In genomic region chr2:152555048-152555447, GRCh38 we compare ENCODE assay signal across 13 cellular contexts.
DNase-seq lines count a peak whose midpoint lies in the region; ATAC-seq, FAIRE-seq and TF ChIP-seq lines count a peak whose summit lies in the region.
"Had no signal": no experiment of that assay in that cellular context is flagged by ENCODE, and none has a peak within 500 bp of the region (broad histone marks: within the 10 kb centered on the region; RNA-seq: fewer than 3 reads in every experiment).

No MANE protein-coding gene starts in this region.

- H3K36me3 ChIP-seq in BE2C (no peaks in the 10 kb centered on the region), IMR-90 (ENCODE audit: control insufficient read depth, insufficient read depth, low read length) (no peaks in the 10 kb centered on the region), K562 (ENCODE audit: control insufficient read depth, insufficient read depth, low read length) (no peaks in the 10 kb centered on the region)
- H3K36me3 ChIP-seq: thyroid gland had no signal

- H3K4me2 ChIP-seq in IMR-90 (ENCODE audit: low read depth, low read length) = no peak overlapping the region
- no peak overlapping the region for H3K4me2 ChIP-seq in K562 (ENCODE audit: insufficient read depth, low read length)

- no peak overlapping the region for H2BK20ac ChIP-seq in IMR-90 (ENCODE audit: low read depth, low read length)

- no peak overlapping the region for H4K8ac ChIP-seq in IMR-90 (ENCODE audit: low read depth in 2 of 2, low read length in 2 of 2)

- H3K79me1 ChIP-seq in IMR-90 (ENCODE audit: low read depth in 1 of 2, low read length in 2 of 2) = no peaks in the 10 kb centered on the region

- H2AK9ac ChIP-seq in IMR-90 (replicated peaks; ENCODE audit: low read depth, low read length, poor library complexity) = no peak overlapping the region

- intact Hi-C loops in IMR-90 (cut with micrococcal nuclease) (loop anchor here (10.0 kb wide), 1 partner anchor 70 kb away; no protein-coding TSS in a partner anchor), K562 (cut with micrococcal nuclease) (no loop called here)

- WGBS in IMR-90 (ENCODE audit: extremely low coverage in 2 of 2, insufficient read length in 1 of 2), 2 experiments = no CpG with 5 or more reads among the region's 2 CpGs
- 0% methylated on average over 2 of the region's 2 CpGs for WGBS in K562 (ENCODE audit: insufficient coverage, low coverage, missing lambda C conversion rate)

- H3K9me3 ChIP-seq in BE2C (no peaks in the 10 kb centered on the region), IMR-90 (ENCODE audit: control insufficient read depth, insufficient read depth, low read length) (no peaks in the 10 kb centered on the region), K562 (replicated peaks; ENCODE audit: control insufficient read depth, insufficient read depth, low read depth, low read length) (no peaks in the 10 kb centered on the region)
- H3K9me3 ChIP-seq: thyroid gland had no signal

- H3K27me3 ChIP-seq in BE2C = no peaks in the 10 kb centered on the region
- H3K27me3 ChIP-seq in IMR-90 (ENCODE audit: control insufficient read depth, insufficient read depth, low read length) = no peaks in the 10 kb centered on the region
- H3K27me3 ChIP-seq in K562 (ENCODE audit: control insufficient read depth in 2 of 2, insufficient read depth in 2 of 2, low read length in 2 of 2) = peaks cover 0 to 2% of the 10 kb centered on the region in 2 experiments; a peak in 2 of 5 replicates
- H3K27me3 ChIP-seq: thyroid gland had no signal

- no peak overlapping the region for H3K56ac ChIP-seq in IMR-90 (ENCODE audit: extremely low read depth, insufficient read depth, low read length)

- in situ Hi-C loops in IMR-90 (cut with MboI; ENCODE audit: low sequenced_read_pairs) (no loop called here), K562 (cut with MboI) (no loop called here)

- H3K18ac ChIP-seq in IMR-90 (ENCODE audit: low read depth, low read length) = no peak overlapping the region

- H3K9ac ChIP-seq in IMR-90 (ENCODE audit: low read depth, low read length) (no peak overlapping the region), K562 (ENCODE audit: insufficient read depth in 1 of 2, low read depth in 2 of 2, low read length in 2 of 2) (no peak overlapping the region)

- H2BK120ac ChIP-seq in IMR-90 (ENCODE audit: low read depth, low read length) = no peak overlapping the region

- no peak overlapping the region for H4K5ac ChIP-seq in IMR-90 (ENCODE audit: low read depth, low read length)

- POLR2A ChIA-PET in IMR-90 (lab: Charles Lee; ENCODE audit: unreplicated experiment) = no interaction called here
- POLR2A ChIA-PET in K562 (lab: Yijun Ruan, JAX) = no interaction called here

- H4K20me1 ChIP-seq in IMR-90 (ENCODE audit: insufficient read depth, low read length) (no peaks in the 10 kb centered on the region), K562 (replicated peaks; ENCODE audit: control insufficient read depth, insufficient read depth, low read length) (no peaks in the 10 kb centered on the region)

- CTCF ChIA-PET in IMR-90 (lab: Yijun Ruan, JAX) (no interaction called here), K562 (lab: Yijun Ruan, JAX; ENCODE audit: low intra/inter-chr PET ratio) (no interaction called here)

- no peaks in the 10 kb centered on the region for H3K79me2 ChIP-seq in K562 (ENCODE audit: control insufficient read depth, insufficient read depth, low read length)

- TF ChIP-seq EP300 in K562 (IDR thresholded peaks at IDR 0.05; ENCODE audit: low read length) = no peak

- TF ChIP-seq POLR2A in IMR-90 (IDR thresholded peaks at IDR 0.05; ENCODE audit: low read depth, low read length) (no peak), K562 (conservative IDR thresholded peaks at IDR 0.05) (no peak)

- peak; percentile 37 for TF ChIP-seq CTCF in BE2C (IDR thresholded peaks at IDR 0.05; ENCODE audit: low read depth, low read length)
- 0 out of 2 replicates have a peak, but pooled peaks have one; percentile 22 for TF ChIP-seq CTCF in IMR-90 (conservative IDR thresholded peaks at IDR 0.05; ENCODE audit: low read depth, low read length)
- peak in 2 of 3 experiments; percentile 11 to 18; a peak in 2 of 6 replicates for TF ChIP-seq CTCF in K562 (IDR thresholded peaks at IDR 0.05 in 2 of 3, conservative IDR thresholded peaks at IDR 0.05 in 1 of 3; ENCODE audit: insufficient read depth in 2 of 3, low read depth in 1 of 3, low read length in 3 of 3)
- TF ChIP-seq CTCF in GM20000 (IDR thresholded peaks at IDR 0.05; ENCODE audit: extremely low read depth, missing control alignments) = no peak

- H3K9me1 ChIP-seq in IMR-90 (ENCODE audit: insufficient read depth, low read length) (peaks cover 3% of the 10 kb centered on the region; the same call in 1 of the 2 replicates), K562 (ENCODE audit: control insufficient read depth, insufficient read depth, low read length) (no peaks in the 10 kb centered on the region)

- ATAC-seq in IMR-90 (ENCODE audit: low read depth) = no peak
- no peak for ATAC-seq in K562
- ATAC-seq in GM18870 (IDR thresholded peaks at IDR 0.05; ENCODE audit: unreplicated experiment) = no peak
- ATAC-seq: right cardiac atrium had no signal

- no peak overlapping the region for H2AFZ ChIP-seq in IMR-90 (replicated peaks; ENCODE audit: low read length, poor library complexity)
- H2AFZ ChIP-seq in K562 (ENCODE audit: low read depth, low read length) = no peak overlapping the region

- no peak overlapping the region for H2AK5ac ChIP-seq in IMR-90 (ENCODE audit: low read depth, low read length)

- H2BK5ac ChIP-seq in IMR-90 (ENCODE audit: low read depth, low read length, poor library complexity, severe bottlenecking) = no peak overlapping the region

- H3K4me3 ChIP-seq in BE2C (ENCODE audit: low read depth, low read length) = no peak overlapping the region
- H3K4me3 ChIP-seq in IMR-90 (ENCODE audit: insufficient read depth, low read depth, low read length) = no peak overlapping the region
- H3K4me3 ChIP-seq in K562 = no peak overlapping the region
- H3K4me3 ChIP-seq: thyroid gland had no signal

- H2BK15ac ChIP-seq in IMR-90 (ENCODE audit: low read depth, low read length) = no peak overlapping the region

- H3K4me1 ChIP-seq in BE2C (no peaks in the 10 kb centered on the region), IMR-90 (ENCODE audit: control insufficient read depth, insufficient read depth, low read length) (peaks cover 2% of the 10 kb centered on the region), K562 (replicated peaks in 1 of 2; ENCODE audit: control insufficient read depth in 2 of 2, insufficient read depth in 2 of 2, low read length in 2 of 2) (no peaks in the 10 kb centered on the region)

- H3K23ac ChIP-seq in IMR-90 (ENCODE audit: low read depth, low read length) = no peak overlapping the region

- dilution Hi-C loops in IMR-90 (cut with HindIII; ENCODE audit: low sequenced_read_pairs, unreplicated experiment) = no loop called here

- FAIRE-seq in K562 (lab: Jason Lieb, UNC) = no peak

- TF ChIP-seq RAD21 in IMR-90 (IDR thresholded peaks at IDR 0.05; ENCODE audit: low read length) = peak; percentile 31; the same call in 1 of the 2 replicates
- TF ChIP-seq RAD21 in K562 (CRISPR knock-in tag; conservative IDR thresholded peaks at IDR 0.05 in 1 of 2, IDR thresholded peaks at IDR 0.05 in 1 of 2) = 0 out of 4 replicates have a peak, but pooled peaks of 1 of the 2 experiments have one; percentile 11

- no peak overlapping the region for H3K27ac ChIP-seq in IMR-90 (ENCODE audit: insufficient read depth, low read length)
- no peak overlapping the region for H3K27ac ChIP-seq in K562 (ENCODE audit: extremely low read depth, low read depth, low read length)
- H3K27ac ChIP-seq: thyroid gland had no signal

- BruUV-seq in IMR-90 (replicated peaks; lab: Mats Ljungman, UMichigan) = no TSS peak
- no TSS peak for BruUV-seq in K562 (replicated peaks; lab: Mats Ljungman, UMichigan)

- no peak overlapping the region for H3K14ac ChIP-seq in IMR-90 (replicated peaks; ENCODE audit: low read depth, low read length)

- no peak overlapping the region for H4K91ac ChIP-seq in IMR-90 (ENCODE audit: insufficient read depth, low read depth, low read length)

- no peak overlapping the region for H3K4ac ChIP-seq in IMR-90 (ENCODE audit: low read depth, low read length)

- DNase-seq in BE2C = no peak
- DNase-seq in IMR-90 = no peak
- DNase-seq in K562 (ENCODE audit: extremely low read depth in 1 of 4, low spot score in 3 of 4) = no peak
- peak; percentile 17 to 54 for DNase-seq in lung microvascular endothelial cell (ENCODE audit: low read depth in 2 of 2)
- DNase-seq in GM20000 (ENCODE audit: low spot score) = no peak
- no peak for DNase-seq in stimulated activated CD4-positive, alpha-beta T cell treated with anti-CD3 and anti-CD28 coated beads, Interleukin-12 subunit alpha, Interleukin-12 subunit beta, amount 100 ng/mL, for 4 hours
- no peak for DNase-seq in DMS53 treated with DMSO at 0.1 percent for 48 hours (lab: John Stamatoyannopoulos, UW; ENCODE audit: unreplicated experiment)
- DNase-seq: activated CD4-positive, alpha-beta T cell treated with anti-CD3 and anti-CD28 coated beads for 4 hours; activated gamma-delta T cell treated with Interleukin-2 at 50 U/mL for 16 hours; NCI-H526 treated with DMSO at 0.1 percent for 48 hours; right cardiac atrium; thyroid gland had no signal

TF ChIP-seq in IMR-90, 13 proteins besides CTCF, POLR2A, EP300 and RAD21 (continues in another document):
- no peak for TF ChIP-seq BHLHE40 (IDR thresholded peaks at IDR 0.05; ENCODE audit: low read depth, low read length)
- no peak for TF ChIP-seq FOS (IDR thresholded peaks at IDR 0.05; ENCODE audit: low read depth, low read length)
- no peak for TF ChIP-seq CHD1 (IDR thresholded peaks at IDR 0.05; ENCODE audit: low read depth, low read length)
- TF ChIP-seq RFX5 (IDR thresholded peaks at IDR 0.05; ENCODE audit: low read depth, low read length) = no peak
- 0 out of 2 replicates have a peak, but pooled peaks have one; percentile 14 for TF ChIP-seq CEBPB (IDR thresholded peaks at IDR 0.05; ENCODE audit: low read depth, low read length)
- no peak for TF ChIP-seq RCOR1 (IDR thresholded peaks at IDR 0.05; ENCODE audit: insufficient replicate concordance, low read length)
- TF ChIP-seq SMC3 (IDR thresholded peaks at IDR 0.05; ENCODE audit: low read depth, low read length) = 0 out of 2 replicates have a peak, but pooled peaks have one; percentile 17

TF ChIP-seq in K562, 482 proteins besides CTCF, POLR2A, EP300 and RAD21 (continues in another document):
- TF ChIP-seq CREB3 (tag; conservative IDR thresholded peaks at IDR 0.05; ENCODE audit: low read depth) = no peak

Comparison
In these comparisons a context has a peak if more than half of its experiments do, and no peak if none do; other contexts are left out.
1. DNase-seq: peak in lung microvascular endothelial cell (2 of 2); none in BE2C (single experiment), IMR-90 (single experiment), K562 (0 of 4), GM20000 (single experiment), stimulated activated CD4-positive, alpha-beta T cell treated with anti-CD3 and anti-CD28 coated beads, Interleukin-12 subunit alpha, Interleukin-12 subunit beta, amount 100 ng/mL, for 4 hours (single experiment) and DMS53 treated with DMSO at 0.1 percent for 48 hours (single experiment).